ENCODE assay signal across 8 cellular contexts in the genomic region with DNA sequence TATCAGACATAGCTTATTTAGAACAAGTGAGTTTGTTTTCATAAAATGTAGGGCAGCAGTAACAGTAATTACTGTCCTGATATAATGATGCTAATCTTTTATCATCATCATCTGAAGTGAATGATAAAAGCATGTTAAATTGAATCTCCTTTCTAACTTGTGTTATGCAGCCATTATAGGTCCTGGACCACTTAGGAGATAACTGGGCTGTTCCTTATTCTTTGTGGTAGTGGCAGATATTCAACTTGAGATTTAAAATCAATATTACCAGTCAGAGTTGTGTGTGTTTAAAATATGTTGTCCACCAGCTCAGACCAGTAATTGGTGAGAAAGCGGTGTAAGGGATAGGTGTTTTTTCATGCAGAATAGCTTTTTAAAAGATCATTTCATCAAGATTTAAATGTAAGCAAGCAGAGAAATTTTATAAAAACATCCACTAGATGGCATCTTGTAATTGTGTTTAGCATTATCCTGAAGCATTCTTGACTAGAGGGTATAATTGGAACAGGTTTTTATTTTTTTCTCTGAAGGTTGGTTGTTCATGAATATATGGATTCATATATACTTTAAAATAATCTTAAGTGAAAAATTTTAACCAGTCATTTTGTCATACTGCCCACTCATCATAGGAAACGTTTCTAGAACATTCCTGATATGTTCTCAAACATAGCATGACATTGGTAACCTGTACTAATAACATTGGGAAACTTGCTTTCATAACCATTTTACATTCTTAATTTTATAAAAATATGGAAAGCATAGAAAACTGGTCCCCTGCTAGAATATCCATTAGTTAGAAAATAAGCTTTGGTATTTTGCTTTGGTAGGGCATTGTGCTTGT.
A peak's percentile ranks its signal among the peaks of the same experiment; 100 is the strongest.
DNase-seq lines count a peak whose midpoint lies in the region; ATAC-seq and TF ChIP-seq lines count a peak whose summit lies in the region.

No MANE protein-coding gene starts in this region.

- H3K9me3 ChIP-seq in ascending aorta (no peaks in the 10 kb centered on the region), left lung (no peaks in the 10 kb centered on the region)

- H3K4me1 Mint-ChIP-seq in activated naive CD4-positive, alpha-beta T cell treated with anti-CD3 and anti-CD28 coated beads, Interleukin-2, amount 10 ng/mL, durations not matched to agents 7 days and 5 days = no peaks in the 10 kb centered on the region

- H3K36me3 ChIP-seq in ascending aorta (no peaks in the 10 kb centered on the region), left lung (no peaks in the 10 kb centered on the region)

- H3K9me3 Mint-ChIP-seq in activated naive CD4-positive, alpha-beta T cell treated with anti-CD3 and anti-CD28 coated beads, Interleukin-2, amount 10 ng/mL, durations not matched to agents 7 days and 5 days = no peaks in the 10 kb centered on the region

- H3K27ac Mint-ChIP-seq in activated naive CD4-positive, alpha-beta T cell treated with anti-CD3 and anti-CD28 coated beads, Interleukin-2, amount 10 ng/mL, durations not matched to agents 7 days and 5 days = no peak overlapping the region

- peak; percentile 8 to 49 for DNase-seq in NCI-H526 (lab: John Stamatoyannopoulos, UW)
- DNase-seq in NCI-H526 treated with DMSO at 0.1 percent for 48 hours (lab: John Stamatoyannopoulos, UW) = no peak
- peak; percentile 48 for DNase-seq in NCI-H2029 treated with DMSO at 0.1 percent for 48 hours (lab: John Stamatoyannopoulos, UW)
- DNase-seq in ascending aorta (ENCODE audit: low spot score in 2 of 2) = no peak
- no peak for DNase-seq in left lung
- DNase-seq in activated naive CD4-positive, alpha-beta T cell treated with anti-CD3 and anti-CD28 coated beads, Interleukin-2, amount 10 ng/mL, durations not matched to agents 7 days and 5 days = no peak

- intact Hi-C loops in ascending aorta (cut with DNase I) (loop anchor here (1.0 to 2.0 kb wide), 2 partner anchors 14 to 65 kb away; no protein-coding TSS in a partner anchor), left lung (cut with DNase I) (no loop called here)

- H3K27me3 ChIP-seq in ascending aorta = no peaks in the 10 kb centered on the region
- no peaks in the 10 kb centered on the region for H3K27me3 ChIP-seq in left lung

- CTCF ChIA-PET in activated naive CD4-positive, alpha-beta T cell treated with anti-CD3 and anti-CD28 coated beads, Interleukin-2, amount 10 ng/mL, durations not matched to agents 7 days and 5 days (lab: Charles Lee) = interaction anchor here (0.6 to 4.4 kb wide), 18 partner anchors 9 to 462 kb away, joined by 3 to 45 read pairs (median 6); no protein-coding TSS in a partner anchor

- TF ChIP-seq CTCF in ascending aorta (IDR thresholded peaks at IDR 0.05) (peak; percentile 8 to 66 (median 43)), left lung (IDR thresholded peaks at IDR 0.05) (peak; percentile 45 to 47)

- ATAC-seq in left lung (peak; percentile 64), HG02981 (IDR thresholded peaks at IDR 0.05; ENCODE audit: unreplicated experiment) (no peak), GM18519 (IDR thresholded peaks at IDR 0.05; ENCODE audit: low FRiP score, unreplicated experiment) (no peak)

- H3K36me3 Mint-ChIP-seq in activated naive CD4-positive, alpha-beta T cell treated with anti-CD3 and anti-CD28 coated beads, Interleukin-2, amount 10 ng/mL, durations not matched to agents 7 days and 5 days = no peaks in the 10 kb centered on the region

- no peak overlapping the region for H3K4me3 Mint-ChIP-seq in activated naive CD4-positive, alpha-beta T cell treated with anti-CD3 and anti-CD28 coated beads, Interleukin-2, amount 10 ng/mL, durations not matched to agents 7 days and 5 days

- no peak overlapping the region for H3K4me3 ChIP-seq in ascending aorta
- H3K4me3 ChIP-seq in left lung = no peak overlapping the region

- H3K27ac ChIP-seq in ascending aorta (no peak overlapping the region), left lung (no peak overlapping the region)

- no peaks in the 10 kb centered on the region for H3K27me3 Mint-ChIP-seq in activated naive CD4-positive, alpha-beta T cell treated with anti-CD3 and anti-CD28 coated beads, Interleukin-2, amount 10 ng/mL, durations not matched to agents 7 days and 5 days

- H3K4me1 ChIP-seq in ascending aorta = peaks cover 0 to 18% of the 10 kb centered on the region in 2 donors
- H3K4me1 ChIP-seq in left lung = peaks cover 0 to 6% of the 10 kb centered on the region in 2 donors

Comparison
In these comparisons a context has a peak if more than half of its experiments do, and no peak if none do; other contexts are left out.
1. DNase-seq: peak in NCI-H526 (2 of 2) and NCI-H2029 treated with DMSO at 0.1 percent for 48 hours (single experiment); none in NCI-H526 treated with DMSO at 0.1 percent for 48 hours (single experiment), ascending aorta (0 of 2), left lung (0 of 2) and activated naive CD4-positive, alpha-beta T cell treated with anti-CD3 and anti-CD28 coated beads, Interleukin-2, amount 10 ng/mL, durations not matched to agents 7 days and 5 days (single experiment).